Comparison of ENCODE assay signal across 8 cellular contexts in genomic region chr9:79581794-79582193, GRCh38. TPM values are rescaled to one million over a fixed set of nuclear protein-coding genes. Genes with fewer than 3 reads are reported as not detected.
DNase-seq lines count a peak whose midpoint lies in the region; ATAC-seq and TF ChIP-seq lines count a peak whose summit lies in the region.

No MANE protein-coding gene starts in this region.

- ATAC-seq in activated T-cell treated with anti-CD3 and anti-CD28 coated beads, Interleukin-2, amount 50 U/mL, for 4 hours = peak; percentile 72 to 79
- no peak for ATAC-seq in HG03520 (IDR thresholded peaks at IDR 0.05; ENCODE audit: unreplicated experiment)
- ATAC-seq in GM19023 (IDR thresholded peaks at IDR 0.05; ENCODE audit: unreplicated experiment) = no peak

- intact Hi-C loops in mammary epithelial cell (cut with micrococcal nuclease) = no loop called here
- intact Hi-C loops in MCF 10A (cut with micrococcal nuclease) = no loop called here

- no peak overlapping the region for H3K4me3 Mint-ChIP-seq in MCF 10A (ENCODE audit: unreplicated experiment)
- H3K4me3 Mint-ChIP-seq in activated T-cell treated with anti-CD3 and anti-CD28 coated beads, Interleukin-2, amount 50 U/mL, for 4 hours = peak overlapping the region; percentile 62

- no peaks in the 10 kb centered on the region for H3K27me3 Mint-ChIP-seq in MCF 10A (ENCODE audit: insufficient read depth, unreplicated experiment)
- H3K27me3 Mint-ChIP-seq in activated T-cell treated with anti-CD3 and anti-CD28 coated beads, Interleukin-2, amount 50 U/mL, for 4 hours (ENCODE audit: low read depth) = no peaks in the 10 kb centered on the region

- H3K4me3 ChIP-seq in mammary epithelial cell (replicated peaks in 1 of 3; ENCODE audit: insufficient read depth in 1 of 3, low read depth in 2 of 3, low read length in 3 of 3) (no peak overlapping the region), hepatocyte (no peak overlapping the region), thymus (ENCODE audit: low read length) (no peak overlapping the region)

- H2AFZ ChIP-seq in mammary epithelial cell (ENCODE audit: low read depth, low read length) = no peak overlapping the region
- H2AFZ ChIP-seq in hepatocyte = no peak overlapping the region

- peaks cover 13% of the 10 kb centered on the region for H3K36me3 Mint-ChIP-seq in MCF 10A (ENCODE audit: insufficient read depth, unreplicated experiment)
- H3K36me3 Mint-ChIP-seq in activated T-cell treated with anti-CD3 and anti-CD28 coated beads, Interleukin-2, amount 50 U/mL, for 4 hours (ENCODE audit: insufficient read depth) = peaks cover 5% of the 10 kb centered on the region

- in situ Hi-C loops in mammary epithelial cell (cut with MboI; ENCODE audit: low sequenced_read_pairs in 2 of 2) = loop anchor here in 1 of 2 donors (25.0 kb wide), 1 partner anchor 106 kb away; no protein-coding TSS in a partner anchor

- no peaks in the 10 kb centered on the region for H3K9me2 ChIP-seq in hepatocyte (replicated peaks; ENCODE audit: insufficient read depth)

- H3K4me1 ChIP-seq in mammary epithelial cell (ENCODE audit: insufficient read depth, low read length) = peaks cover 13% of the 10 kb centered on the region
- peaks cover 30% of the 10 kb centered on the region for H3K4me1 ChIP-seq in hepatocyte (ENCODE audit: insufficient read depth)
- peaks cover 23% of the 10 kb centered on the region for H3K4me1 ChIP-seq in thymus (ENCODE audit: control insufficient read depth, insufficient read depth, low read length)

- CTCF ChIA-PET in mammary epithelial cell (lab: Charles Lee; ENCODE audit: low non-redundant PET) (no interaction called here), MCF 10A (lab: Yijun Ruan, JAX) (interaction anchor here (0.6 kb wide), 1 partner anchor 23 kb away, joined by 3 read pairs; no protein-coding TSS in a partner anchor)

- H3K27ac Mint-ChIP-seq in MCF 10A (ENCODE audit: low read depth, unreplicated experiment) = no peak overlapping the region

- 58% methylated on average over 3 of the region's 3 CpGs for WGBS in mammary epithelial cell (ENCODE audit: low coverage, missing lambda C conversion rate)
- WGBS in hepatocyte (ENCODE audit: low lambda C conversion rate, missing lambda C conversion rate) = 20% methylated on average over 3 of the region's 3 CpGs
- 21% methylated on average over 3 of the region's 3 CpGs for WGBS in thymus

- peaks cover 3% of the 10 kb centered on the region for H3K4me1 Mint-ChIP-seq in MCF 10A (ENCODE audit: insufficient read depth, unreplicated experiment)
- H3K4me1 Mint-ChIP-seq in activated T-cell treated with anti-CD3 and anti-CD28 coated beads, Interleukin-2, amount 50 U/mL, for 4 hours (ENCODE audit: low read depth) = peaks cover 84% of the 10 kb centered on the region

- peaks cover 56% of the 10 kb centered on the region for H3K79me2 ChIP-seq in mammary epithelial cell (ENCODE audit: insufficient read depth, low read length)
- peaks cover 40% of the 10 kb centered on the region for H3K79me2 ChIP-seq in hepatocyte

- no peak overlapping the region for H3K9ac ChIP-seq in mammary epithelial cell (ENCODE audit: insufficient read depth, low read length)

- H3K36me3 ChIP-seq in mammary epithelial cell (ENCODE audit: insufficient read depth, low read length) = peaks cover 2% of the 10 kb centered on the region
- H3K36me3 ChIP-seq in hepatocyte (replicated peaks; ENCODE audit: insufficient read depth, low read depth) = no peaks in the 10 kb centered on the region
- peaks cover 7% of the 10 kb centered on the region for H3K36me3 ChIP-seq in thymus (ENCODE audit: control insufficient read depth, insufficient read depth)

- H3K9me3 Mint-ChIP-seq in MCF 10A (ENCODE audit: unreplicated experiment) = no peaks in the 10 kb centered on the region
- H3K9me3 Mint-ChIP-seq in activated T-cell treated with anti-CD3 and anti-CD28 coated beads, Interleukin-2, amount 50 U/mL, for 4 hours = no peaks in the 10 kb centered on the region

- no peaks in the 10 kb centered on the region for H4K20me1 ChIP-seq in mammary epithelial cell (ENCODE audit: insufficient read depth, low read length)
- H4K20me1 ChIP-seq in hepatocyte (ENCODE audit: insufficient read depth, poor library complexity, severe bottlenecking) = peaks cover 3% of the 10 kb centered on the region

- peak overlapping the region; percentile 32 for H3K4me2 ChIP-seq in mammary epithelial cell (ENCODE audit: insufficient read depth, low read depth, low read length)
- H3K4me2 ChIP-seq in hepatocyte = peak overlapping the region; percentile 63

- DNase-seq in mammary epithelial cell (peak; percentile 72), MCF 10A (ENCODE audit: unreplicated experiment) (no peak), hepatocyte (ENCODE audit: low spot score) (peak; percentile 68), NCI-H1048 (lab: John Stamatoyannopoulos, UW) (no peak)
- DNase-seq in activated T-cell treated with anti-CD3 and anti-CD28 coated beads, Interleukin-2, amount 50 U/mL, for 4 hours = no peak

- H3K27ac ChIP-seq in mammary epithelial cell (ENCODE audit: insufficient read depth, low read depth, low read length) = no peak overlapping the region
- peak overlapping the region; percentile 10 for H3K27ac ChIP-seq in hepatocyte
- H3K27ac ChIP-seq in thymus (ENCODE audit: low read depth) = peak overlapping the region; percentile 78

- dilution Hi-C loops in mammary epithelial cell (cut with HindIII; ENCODE audit: low sequenced_read_pairs) = no loop called here

- POLR2A ChIA-PET in MCF 10A (lab: Yijun Ruan, JAX) = interaction anchor here (0.8 kb wide), 1 partner anchor 10 kb away, joined by 3 read pairs; the partner anchor contains the start of gene TLE4

- H3K9me3 ChIP-seq in mammary epithelial cell (replicated peaks; ENCODE audit: insufficient read depth, low read length) (no peaks in the 10 kb centered on the region), hepatocyte (ENCODE audit: low read depth) (no peaks in the 10 kb centered on the region), thymus (ENCODE audit: control insufficient read depth) (no peaks in the 10 kb centered on the region)

- H3K27me3 ChIP-seq in mammary epithelial cell (ENCODE audit: insufficient read depth, low read length) (no peaks in the 10 kb centered on the region), hepatocyte (no peaks in the 10 kb centered on the region), thymus (ENCODE audit: control insufficient read depth, insufficient read depth) (no peaks in the 10 kb centered on the region)

- BruUV-seq in mammary epithelial cell (replicated peaks; lab: Mats Ljungman, UMichigan) (no TSS peak), MCF 10A (replicated peaks; lab: Mats Ljungman, UMichigan) (no TSS peak)

- TF ChIP-seq CTCF in mammary epithelial cell (conservative IDR thresholded peaks at IDR 0.05 in 1 of 2, IDR thresholded peaks at IDR 0.05 in 1 of 2; ENCODE audit: extremely low read depth in 1 of 2, insufficient read depth in 1 of 2, low read depth in 1 of 2, low read length in 2 of 2) = no peak
- no peak for TF ChIP-seq CTCF in MCF 10A (IDR thresholded peaks at IDR 0.05; ENCODE audit: unreplicated experiment)
- TF ChIP-seq CTCF in hepatocyte (IDR thresholded peaks at IDR 0.05; ENCODE audit: poor library complexity) = no peak

RNA-seq across cellular contexts. Expression of gene TLE4, which starts 10.0 kb away (rescaled TPM):
- total RNA-seq in mammary epithelial cell (10 to 100 TPM; 32.8 to 38.4 TPM), MCF 10A (2022) (8.7 and 12.3 TPM in 2 replicates), hepatocyte (35.4 and 38.4 TPM in 2 replicates)
- polyA plus RNA-seq in mammary epithelial cell (26.0 TPM), hepatocyte (29.6 and 38.3 TPM in 2 replicates), thymus (22.6 TPM)
- polyA minus RNA-seq in mammary epithelial cell = 63.0 TPM
- total RNA-seq in activated T-cell treated with anti-CD3 and anti-CD28 coated beads, Interleukin-2, amount 50 U/mL, for 4 hours = 10 to 100 TPM; 13.4 to 18.9 (median 14.1) TPM

Comparison
In these comparisons a context has a peak if more than half of its experiments do, and no peak if none do; other contexts are left out.
1. DNase-seq: peak in mammary epithelial cell (single experiment) and hepatocyte (single experiment); none in MCF 10A (single experiment), activated T-cell treated with anti-CD3 and anti-CD28 coated beads, Interleukin-2, amount 50 U/mL, for 4 hours (single experiment) and NCI-H1048 (single experiment).
2. ATAC-seq: peak in activated T-cell treated with anti-CD3 and anti-CD28 coated beads, Interleukin-2, amount 50 U/mL, for 4 hours (2 of 2); none in HG03520 (single experiment) and GM19023 (single experiment).